8 cellular contexts compared by ENCODE assay signal in genomic region chr5:181173027-181173419, GRCh38. TPM values are rescaled to one million over a fixed set of nuclear protein-coding genes. Genes with fewer than 3 reads are reported as not detected.
DNase-seq lines count a peak whose midpoint lies in the region; ATAC-seq and TF ChIP-seq lines count a peak whose summit lies in the region.

No MANE protein-coding gene starts in this region.

- peak overlapping the region; percentile 4 to 71 for H3K27ac Mint-ChIP-seq in natural killer cell treated with Interleukin-12 subunit alpha and Interleukin-12 subunit beta and Interleukin-15 and Interleukin-18, amount 100 ng/mL, for 72 hours

- DNase-seq in activated T-cell treated with anti-CD3 and anti-CD28 coated beads, Interleukin-2, amount 50 U/mL, for 48 hours = peak; percentile 86 to 87
- no peak for DNase-seq in natural killer cell treated with Interleukin-12 subunit alpha and Interleukin-12 subunit beta and Interleukin-15 and Interleukin-18, amount 100 ng/mL, for 72 hours (ENCODE audit: low spot score)
- DNase-seq in left colon = no peak
- DNase-seq in NCI-H1930 (lab: John Stamatoyannopoulos, UW) = no peak
- no peak for DNase-seq in GM13977 (ENCODE audit: low spot score)

- H3K9me3 Mint-ChIP-seq in natural killer cell treated with Interleukin-12 subunit alpha and Interleukin-12 subunit beta and Interleukin-15 and Interleukin-18, amount 100 ng/mL, for 72 hours = no peaks in the 10 kb centered on the region

- H3K27me3 Mint-ChIP-seq in natural killer cell treated with Interleukin-12 subunit alpha and Interleukin-12 subunit beta and Interleukin-15 and Interleukin-18, amount 100 ng/mL, for 72 hours = peaks cover 25 to 40% of the 10 kb centered on the region in 2 donors

- peaks cover 29 to 38% of the 10 kb centered on the region in 2 donors for H3K4me1 Mint-ChIP-seq in natural killer cell treated with Interleukin-12 subunit alpha and Interleukin-12 subunit beta and Interleukin-15 and Interleukin-18, amount 100 ng/mL, for 72 hours (ENCODE audit: low read depth in 2 of 2)

- TF ChIP-seq CTCF in GM13977 (IDR thresholded peaks at IDR 0.05; ENCODE audit: extremely low read depth, insufficient read depth, missing control alignments) = no peak

- ATAC-seq in GM18867 (IDR thresholded peaks at IDR 0.05; ENCODE audit: unreplicated experiment) (peak; percentile 37), HG03108 (IDR thresholded peaks at IDR 0.05; ENCODE audit: unreplicated experiment) (peak; percentile 43), left colon (no peak), HG02885 (IDR thresholded peaks at IDR 0.05; ENCODE audit: poor library complexity, unreplicated experiment) (no peak)
- ATAC-seq in natural killer cell treated with Interleukin-12 subunit alpha and Interleukin-12 subunit beta and Interleukin-15 and Interleukin-18, amount 100 ng/mL, for 72 hours = peak in 1 of 2 donors; percentile 56

- peaks cover 8% of the 10 kb centered on the region for H3K36me3 Mint-ChIP-seq in natural killer cell treated with Interleukin-12 subunit alpha and Interleukin-12 subunit beta and Interleukin-15 and Interleukin-18, amount 100 ng/mL, for 72 hours

- intact Hi-C loops in left colon (cut with DNase I, micrococcal nuclease) = no loop called here

- peak overlapping the region; percentile 84 for H3K4me3 Mint-ChIP-seq in natural killer cell treated with Interleukin-12 subunit alpha and Interleukin-12 subunit beta and Interleukin-15 and Interleukin-18, amount 100 ng/mL, for 72 hours

- in situ Hi-C loops in GM13977 (cut with MboI; ENCODE audit: low pct_unique_long_range_greater_than_20kb, low sequenced_read_pairs, unreplicated experiment) = no loop called here

RNA-seq across cellular contexts. Expression of gene OR2V2, which starts 25.6 kb away (rescaled TPM):
- not detected for total RNA-seq in natural killer cell treated with Interleukin-12 subunit alpha and Interleukin-12 subunit beta and Interleukin-15 and Interleukin-18, amount 100 ng/mL, for 72 hours
- total RNA-seq in left colon = not detected

RNA-seq across cellular contexts. Expression of gene TRIM7, which starts 32.0 kb away (rescaled TPM):
- 1 to 10 TPM in 1 of 2 donors, not detected in 1; 1.3 TPM for total RNA-seq in natural killer cell treated with Interleukin-12 subunit alpha and Interleukin-12 subunit beta and Interleukin-15 and Interleukin-18, amount 100 ng/mL, for 72 hours
- 10 to 100 TPM in 1 of 2 donors, 1 to 10 TPM in 1; 5.8 to 14.2 TPM for total RNA-seq in left colon

RNA-seq across cellular contexts. Expression of gene OR2V1, which starts 42.1 kb away (rescaled TPM):
- total RNA-seq in natural killer cell treated with Interleukin-12 subunit alpha and Interleukin-12 subunit beta and Interleukin-15 and Interleukin-18, amount 100 ng/mL, for 72 hours = not detected
- not detected for total RNA-seq in left colon

RNA-seq across cellular contexts. Expression of gene TRIM41, which starts 50.1 kb away (rescaled TPM):
- total RNA-seq in natural killer cell treated with Interleukin-12 subunit alpha and Interleukin-12 subunit beta and Interleukin-15 and Interleukin-18, amount 100 ng/mL, for 72 hours = 10 to 100 TPM; 29.5 to 50.6 TPM
- total RNA-seq in left colon = 10 to 100 TPM; 21.5 to 32.0 TPM

Comparison
In these comparisons a context has a peak if more than half of its experiments do, and no peak if none do; other contexts are left out.
1. ATAC-seq: peak in GM18867 (single experiment) and HG03108 (single experiment); none in left colon (single experiment) and HG02885 (single experiment).
2. DNase-seq: peak in activated T-cell treated with anti-CD3 and anti-CD28 coated beads, Interleukin-2, amount 50 U/mL, for 48 hours (2 of 2); none in natural killer cell treated with Interleukin-12 subunit alpha and Interleukin-12 subunit beta and Interleukin-15 and Interleukin-18, amount 100 ng/mL, for 72 hours (single experiment), left colon (0 of 2), NCI-H1930 (0 of 2) and GM13977 (single experiment).